8 cellular contexts compared by ENCODE assay signal in the genomic region with DNA sequence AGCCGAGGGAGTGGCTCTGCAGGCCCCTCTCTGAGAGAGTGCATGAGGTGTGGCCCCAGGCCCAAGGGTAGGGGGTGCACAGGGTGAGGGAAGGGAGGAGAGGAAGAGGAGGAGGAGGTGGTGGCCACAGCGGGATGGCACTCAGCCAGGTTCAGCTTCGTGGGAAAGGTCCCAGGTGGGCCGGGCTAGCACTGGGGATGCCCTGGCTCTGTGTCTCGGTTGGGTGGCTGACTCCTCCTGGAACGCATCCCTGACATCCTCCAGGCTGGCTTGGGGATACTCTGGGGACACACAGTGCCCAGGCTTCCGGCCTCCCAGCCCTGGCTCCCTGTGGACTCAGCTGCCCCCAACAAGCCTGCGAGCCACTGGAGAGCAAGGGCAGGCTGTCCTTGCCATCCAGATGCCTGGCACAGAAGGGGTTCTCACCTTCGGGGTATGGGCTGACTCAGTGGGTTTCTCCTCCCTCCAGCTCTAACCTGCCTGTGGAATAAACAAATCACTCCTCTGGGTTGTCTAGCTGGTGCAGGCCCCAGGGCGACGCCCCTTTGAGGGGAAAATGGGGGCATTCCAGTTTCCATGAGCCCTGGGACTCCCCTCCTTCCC. TPM values are rescaled to one million over a fixed set of nuclear protein-coding genes. Genes with fewer than 3 reads are reported as not detected.
A peak's percentile ranks its signal among the peaks of the same experiment; 100 is the strongest.
DNase-seq lines count a peak whose midpoint lies in the region; ATAC-seq and TF ChIP-seq lines count a peak whose summit lies in the region.
"Had no signal": no experiment of that assay in that cellular context is flagged by ENCODE, and none has a peak within 500 bp of the region (broad histone marks: within the 10 kb centered on the region; RNA-seq: fewer than 3 reads in every experiment).

No MANE protein-coding gene starts in this region.

- H3F3A ChIP-seq in SU-DHL-6 (ENCODE audit: insufficient read depth) = no peaks in the 10 kb centered on the region

- TF ChIP-seq CTCF in SU-DHL-6 (IDR thresholded peaks at IDR 0.05; ENCODE audit: insufficient read depth, low read length, poor library complexity, severe bottlenecking) = no peak

- no peaks in the 10 kb centered on the region for H4K20me1 ChIP-seq in SU-DHL-6 (ENCODE audit: low read depth, low read length)

- H3K9me3 Mint-ChIP-seq in activated T-cell treated with anti-CD3 and anti-CD28 coated beads, Interleukin-2, amount 50 U/mL, for 4 hours = no peaks in the 10 kb centered on the region

- no peak overlapping the region for H3K27ac ChIP-seq in SU-DHL-6 (ENCODE audit: low read depth, low read length)
- peak overlapping the region; percentile 41 for H3K27ac ChIP-seq in mesodermal cell (ENCODE audit: low read depth, low read length, severe bottlenecking)

- peak; percentile 32 to 39 for ATAC-seq in activated T-cell treated with anti-CD3 and anti-CD28 coated beads, Interleukin-2, amount 50 U/mL, for 4 hours

- POLR2A ChIA-PET in HEK293T (lab: Yijun Ruan, JAX) = no interaction called here

- DNase-seq in activated T-cell treated with anti-CD3 and anti-CD28 coated beads, Interleukin-2, amount 50 U/mL, for 4 hours = peak; percentile 59
- peak; percentile 51 for DNase-seq in stimulated activated naive CD4-positive, alpha-beta T cell treated with Interleukin-2 at 50 U/mL for 16 hours (lab: John Stamatoyannopoulos, UW)
- DNase-seq in NCI-H2081 treated with DMSO at 0.1 percent for 48 hours (lab: John Stamatoyannopoulos, UW) (no peak), HT-29 (ENCODE audit: low spot score) (no peak), HEK293T (ENCODE audit: extremely low spot score) (no peak)
- DNase-seq: GF-D8 had no signal

- CTCF ChIA-PET in HEK293T (lab: Yijun Ruan, JAX) = interaction anchor here (1.1 kb wide), 1 partner anchor 169 kb away, joined by 3 read pairs; no protein-coding TSS in a partner anchor

- H3K4me1 Mint-ChIP-seq in activated T-cell treated with anti-CD3 and anti-CD28 coated beads, Interleukin-2, amount 50 U/mL, for 4 hours (ENCODE audit: low read depth) = peaks cover 75% of the 10 kb centered on the region

- H3K9me3 ChIP-seq in SU-DHL-6 (ENCODE audit: insufficient read depth, low read length) = no peaks in the 10 kb centered on the region
- no peaks in the 10 kb centered on the region for H3K9me3 ChIP-seq in mesodermal cell (ENCODE audit: control insufficient read depth, low read length)

- peaks cover 10% of the 10 kb centered on the region for H3K36me3 Mint-ChIP-seq in activated T-cell treated with anti-CD3 and anti-CD28 coated beads, Interleukin-2, amount 50 U/mL, for 4 hours (ENCODE audit: insufficient read depth)

- no peaks in the 10 kb centered on the region for H3K9me2 ChIP-seq in SU-DHL-6 (replicated peaks; ENCODE audit: insufficient read depth, low read length)

- no peak overlapping the region for H3K9ac ChIP-seq in SU-DHL-6 (ENCODE audit: low read length)

- H3K4me3 Mint-ChIP-seq in activated T-cell treated with anti-CD3 and anti-CD28 coated beads, Interleukin-2, amount 50 U/mL, for 4 hours = peak overlapping the region; percentile 98

- no peaks in the 10 kb centered on the region for H3K36me3 ChIP-seq in SU-DHL-6 (ENCODE audit: low read length)
- H3K36me3 ChIP-seq in mesodermal cell (ENCODE audit: control insufficient read depth, insufficient read depth, low read length) = no peaks in the 10 kb centered on the region

- no peaks in the 10 kb centered on the region for H3K27me3 Mint-ChIP-seq in activated T-cell treated with anti-CD3 and anti-CD28 coated beads, Interleukin-2, amount 50 U/mL, for 4 hours (ENCODE audit: low read depth)

- H3K79me2 ChIP-seq in SU-DHL-6 (ENCODE audit: insufficient read depth, low read length) = no peaks in the 10 kb centered on the region

- H3K27me3 ChIP-seq in SU-DHL-6 (ENCODE audit: low read length) = no peaks in the 10 kb centered on the region

- H3K4me2 ChIP-seq in SU-DHL-6 (ENCODE audit: low read depth, low read length, poor library complexity, severe bottlenecking) = no peak overlapping the region

- peaks cover 45% of the 10 kb centered on the region for H3K4me1 ChIP-seq in mesodermal cell (ENCODE audit: control insufficient read depth, insufficient read depth, low read length, poor library complexity, severe bottlenecking)

- H2AFZ ChIP-seq in SU-DHL-6 (ENCODE audit: low read depth, low read length, severe bottlenecking) = peak overlapping the region; percentile 72

- WGBS in mesodermal cell (ENCODE audit: insufficient coverage in 2 of 2), 2 experiments = 88 to 90% methylated on average over 10 to 11 of the region's 11 CpGs

- no peak overlapping the region for H3K4me3 ChIP-seq in SU-DHL-6 (ENCODE audit: insufficient read depth, low read length, poor library complexity, severe bottlenecking)
- no peak overlapping the region for H3K4me3 ChIP-seq in mesodermal cell (ENCODE audit: extremely low read depth, insufficient read depth, low read length, poor library complexity, severe bottlenecking)

TF ChIP-seq in HEK293T, 16 proteins besides CTCF, POLR2A, EP300 and RAD21:
- no peak for TF ChIP-seq NFRKB (IDR thresholded peaks at IDR 0.05)

RNA-seq across cellular contexts. Expression of gene ZAP70, which starts 0.6 kb away (rescaled TPM):
- 100 to 1,000 TPM; 156 to 194 (median 186) TPM for total RNA-seq in activated T-cell treated with anti-CD3 and anti-CD28 coated beads, Interleukin-2, amount 50 U/mL, for 4 hours
- 7.6 TPM for polyA plus RNA-seq in mesodermal cell (2013, experiment 1 of 2)
- polyA plus RNA-seq in mesodermal cell (2013, experiment 2 of 2) = 7.3 TPM
- total RNA-seq in HT-29 (2014; rRNA removed; shearing (Covaris generic)) = 1.8 TPM in 1 of 2 replicates, not detected in the other

RNA-seq across cellular contexts. Expression of gene C2orf92, which starts 43.3 kb away (rescaled TPM):
- total RNA-seq in activated T-cell treated with anti-CD3 and anti-CD28 coated beads, Interleukin-2, amount 50 U/mL, for 4 hours = 1 to 10 TPM; 3.3 to 4.4 (median 4.0) TPM
- 4.6 TPM for polyA plus RNA-seq in mesodermal cell (2013, experiment 1 of 2)
- polyA plus RNA-seq in mesodermal cell (2013, experiment 2 of 2) = 5.8 TPM
- 1.9 and 2.2 TPM in 2 replicates for total RNA-seq in HT-29 (2014; rRNA removed; shearing (Covaris generic))

RNA-seq across cellular contexts. Expression of gene ACTR1B, which starts 49.0 kb away (rescaled TPM):
- 10 to 100 TPM; 66.3 to 70.7 (median 67.1) TPM for total RNA-seq in activated T-cell treated with anti-CD3 and anti-CD28 coated beads, Interleukin-2, amount 50 U/mL, for 4 hours
- 88.4 TPM for polyA plus RNA-seq in mesodermal cell (2013, experiment 1 of 2)
- polyA plus RNA-seq in mesodermal cell (2013, experiment 2 of 2) = 77.1 TPM
- total RNA-seq in HT-29 (2014; rRNA removed; shearing (Covaris generic)) = 61.6 and 66.7 TPM in 2 replicates

Comparison
In these comparisons a context has a peak if more than half of its experiments do, and no peak if none do; other contexts are left out.
1. DNase-seq: peak in activated T-cell treated with anti-CD3 and anti-CD28 coated beads, Interleukin-2, amount 50 U/mL, for 4 hours (single experiment) and stimulated activated naive CD4-positive, alpha-beta T cell treated with Interleukin-2 at 50 U/mL for 16 hours (single experiment); none in NCI-H2081 treated with DMSO at 0.1 percent for 48 hours (single experiment), HT-29 (single experiment) and HEK293T (single experiment).
2. RNA of gene ZAP70, which starts 0.6 kb away (total RNA-seq): 156 to 194 TPM in activated T-cell treated with anti-CD3 and anti-CD28 coated beads, Interleukin-2, amount 50 U/mL, for 4 hours; 1.8 TPM in HT-29; every median in the first group is over 10 times any median in the second.